Comparison of ENCODE assay signal across 1 cellular context in the genomic region with DNA sequence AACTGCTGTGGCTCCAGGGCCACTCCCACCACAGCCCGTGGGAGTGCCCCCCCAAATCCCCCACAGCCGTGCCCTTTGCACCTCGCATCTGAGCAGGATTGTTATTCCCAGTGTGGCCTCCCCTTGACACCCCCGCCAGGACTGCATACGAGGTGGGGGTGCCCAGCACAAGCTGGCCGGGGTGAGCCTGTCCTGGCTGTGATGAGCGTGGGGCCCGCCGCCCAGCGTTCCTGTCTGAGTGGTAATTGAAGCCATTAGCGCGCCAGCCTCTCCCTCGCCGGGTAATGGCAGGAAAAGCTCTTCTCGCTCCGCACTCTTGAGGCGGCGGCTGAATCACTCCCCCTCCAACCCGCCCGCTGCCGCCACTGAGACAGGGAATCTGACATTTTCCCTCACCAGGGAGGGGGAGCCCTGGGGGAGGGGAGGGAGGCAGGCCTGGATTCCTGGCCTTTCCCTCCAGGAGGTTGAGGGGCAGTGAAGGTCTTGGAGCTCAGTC.
TF ChIP-seq lines count a peak whose summit lies in the region.

No MANE protein-coding gene starts in this region.

TF ChIP-seq in SK-N-SH, 30 proteins besides CTCF, POLR2A, EP300 and RAD21 (continued from another document):
- TF ChIP-seq, protein P1, sequence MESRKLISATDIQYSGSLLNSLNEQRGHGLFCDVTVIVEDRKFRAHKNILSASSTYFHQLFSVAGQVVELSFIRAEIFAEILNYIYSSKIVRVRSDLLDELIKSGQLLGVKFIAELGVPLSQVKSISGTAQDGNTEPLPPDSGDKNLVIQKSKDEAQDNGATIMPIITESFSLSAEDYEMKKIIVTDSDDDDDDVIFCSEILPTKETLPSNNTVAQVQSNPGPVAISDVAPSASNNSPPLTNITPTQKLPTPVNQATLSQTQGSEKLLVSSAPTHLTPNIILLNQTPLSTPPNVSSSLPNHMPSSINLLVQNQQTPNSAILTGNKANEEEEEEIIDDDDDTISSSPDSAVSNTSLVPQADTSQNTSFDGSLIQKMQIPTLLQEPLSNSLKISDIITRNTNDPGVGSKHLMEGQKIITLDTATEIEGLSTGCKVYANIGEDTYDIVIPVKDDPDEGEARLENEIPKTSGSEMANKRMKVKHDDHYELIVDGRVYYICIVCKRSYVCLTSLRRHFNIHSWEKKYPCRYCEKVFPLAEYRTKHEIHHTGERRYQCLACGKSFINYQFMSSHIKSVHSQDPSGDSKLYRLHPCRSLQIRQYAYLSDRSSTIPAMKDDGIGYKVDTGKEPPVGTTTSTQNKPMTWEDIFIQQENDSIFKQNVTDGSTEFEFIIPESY (IDR thresholded peaks at IDR 0.05; ENCODE audit: borderline replicate concordance, low read depth), result no peak
- TF ChIP-seq MXI1 (IDR thresholded peaks at IDR 0.05; ENCODE audit: low read depth, low read length), result peak; percentile 45; the same call in 1 of the 2 replicates
- peak; percentile 47; the same call in 1 of the 2 replicates for TF ChIP-seq SIN3A (IDR thresholded peaks at IDR 0.05; ENCODE audit: borderline replicate concordance, low read depth, low read length)
- no peak for TF ChIP-seq USF1 (IDR thresholded peaks at IDR 0.05; ENCODE audit: borderline replicate concordance, low read depth)
